Comparison of ENCODE assay signal across 8 cellular contexts in the genomic region with DNA sequence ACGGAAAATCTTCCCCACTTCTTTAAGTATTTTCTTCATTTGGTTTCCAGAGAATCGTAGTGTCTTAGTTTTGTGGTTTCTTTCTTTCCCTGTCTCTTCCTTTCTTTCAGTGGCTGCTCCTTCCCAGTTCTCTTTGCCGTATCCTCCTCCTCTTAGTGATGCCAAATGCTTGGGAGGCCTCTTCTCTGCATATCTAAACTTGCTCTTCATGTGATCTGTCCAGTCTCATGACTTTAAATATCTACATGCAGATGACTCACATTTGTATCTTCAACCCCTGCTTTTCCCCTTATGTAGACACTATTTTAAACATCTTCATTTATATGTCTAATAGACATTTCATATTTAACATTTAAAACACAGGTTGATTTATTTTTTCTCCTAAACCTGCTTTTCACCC.
"Had no signal": no experiment of that assay in that cellular context is flagged by ENCODE, and none has a peak within 500 bp of the region (broad histone marks: within the 10 kb centered on the region; RNA-seq: fewer than 3 reads in every experiment).

No MANE protein-coding gene starts in this region.

- H3K4me3 ChIP-seq: GM23338, K562 had no signal

- H2AFZ ChIP-seq: GM23338 had no signal

- H3K4me2 ChIP-seq: GM23338 had no signal

- FAIRE-seq: H1, H54, HTR-8/SVneo, K562 had no signal

- ATAC-seq: GM23338, K562 had no signal

- DNase-seq: H9, HCEC 1CT, IMR-90 had no signal
